31 cellular contexts compared by ENCODE assay signal in genomic region chr10:13637894-13638293, GRCh38.
"Had no signal": no experiment of that assay in that cellular context is flagged by ENCODE, and none has a peak within 500 bp of the region (broad histone marks: within the 10 kb centered on the region; RNA-seq: fewer than 3 reads in every experiment).

No MANE protein-coding gene starts in this region.

- H3K36me3 ChIP-seq: cardiac muscle cell, SJCRH30, WERI-Rb-1 had no signal

- H3K4me3 Mint-ChIP-seq: activated CD4-positive, alpha-beta memory T cell treated with anti-CD3 and anti-CD28 coated beads, Interleukin-2, amount 10 ng/mL, durations not matched to agents 7 days and 5 days; activated CD8-positive, alpha-beta memory T cell treated with anti-CD3 and anti-CD28 coated beads, Interleukin-2, amount 10 ng/mL, durations not matched to agents 7 days and 5 days; activated naive CD4-positive, alpha-beta T cell treated with anti-CD3 and anti-CD28 coated beads, Interleukin-2, amount 10 ng/mL, durations not matched to agents 7 days and 5 days; activated naive CD8-positive, alpha-beta T cell; activated naive CD8-positive, alpha-beta T cell treated with anti-CD3 and anti-CD28 coated beads, Interleukin-2, amount 50 U/mL, for 24 hours had no signal

- DNase-seq: activated CD4-positive, alpha-beta memory T cell treated with anti-CD3 and anti-CD28 coated beads, Interleukin-2, amount 10 ng/mL, durations not matched to agents 7 days and 5 days; activated CD4-positive, alpha-beta T cell treated with anti-CD3 and anti-CD28 coated beads for 1 hour; activated CD4-positive, alpha-beta T cell treated with anti-CD3 and anti-CD28 coated beads for 48 hours; activated CD4-positive, CD25-positive, alpha-beta regulatory T cell; activated CD8-positive, alpha-beta memory T cell treated with anti-CD3 and anti-CD28 coated beads for 24 hours; activated CD8-positive, alpha-beta memory T cell treated with anti-CD3 and anti-CD28 coated beads, Interleukin-2, amount 10 ng/mL, durations not matched to agents 7 days and 5 days; activated CD8-positive, alpha-beta memory T cell treated with anti-CD3 and anti-CD28 coated beads, Interleukin-2, amount 50 U/mL, for 48 hours; activated effector memory CD4-positive, alpha-beta T cell treated with Interleukin-2 at 50 U/mL for 16 hours; activated naive CD4-positive, alpha-beta T cell treated with anti-CD3 and anti-CD28 coated beads, Interleukin-2, amount 10 ng/mL, durations not matched to agents 7 days and 5 days; activated naive CD8-positive, alpha-beta T cell treated with anti-CD3 and anti-CD28 coated beads, Interleukin-2, amount 50 U/mL, for 24 hours; activated T-cell treated with anti-CD3 and anti-CD28 coated beads, Interleukin-2, amount 50 U/mL, for 48 hours; anterior cingulate cortex; Kasumi-1; MG63; NCI-H1048; NCI-H1105 treated with DMSO at 0.1 percent for 48 hours; NCI-H1436; NCI-H1694; NCI-H1930; NCI-H2081 treated with DMSO at 0.1 percent for 48 hours; NCI-H446 treated with DMSO at 0.1 percent for 48 hours; NCI-H524; NCI-H82; SHP77; SJCRH30; T1000; WERI-Rb-1 had no signal

- H3K4me3 ChIP-seq: cardiac muscle cell, MG63, SJCRH30, SK-N-MC had no signal

- H3K27me3 ChIP-seq: cardiac muscle cell, MG63, SJCRH30 had no signal

- H3K27ac Mint-ChIP-seq: activated CD4-positive, alpha-beta memory T cell treated with anti-CD3 and anti-CD28 coated beads, Interleukin-2, amount 10 ng/mL, durations not matched to agents 7 days and 5 days; activated CD8-positive, alpha-beta memory T cell treated with anti-CD3 and anti-CD28 coated beads, Interleukin-2, amount 10 ng/mL, durations not matched to agents 7 days and 5 days; activated naive CD4-positive, alpha-beta T cell treated with anti-CD3 and anti-CD28 coated beads, Interleukin-2, amount 10 ng/mL, durations not matched to agents 7 days and 5 days; activated naive CD8-positive, alpha-beta T cell; activated naive CD8-positive, alpha-beta T cell treated with anti-CD3 and anti-CD28 coated beads, Interleukin-2, amount 50 U/mL, for 24 hours had no signal

- H3K4me1 Mint-ChIP-seq: activated CD4-positive, alpha-beta memory T cell treated with anti-CD3 and anti-CD28 coated beads, Interleukin-2, amount 10 ng/mL, durations not matched to agents 7 days and 5 days; activated CD8-positive, alpha-beta memory T cell treated with anti-CD3 and anti-CD28 coated beads, Interleukin-2, amount 10 ng/mL, durations not matched to agents 7 days and 5 days; activated naive CD4-positive, alpha-beta T cell treated with anti-CD3 and anti-CD28 coated beads, Interleukin-2, amount 10 ng/mL, durations not matched to agents 7 days and 5 days; activated naive CD8-positive, alpha-beta T cell treated with anti-CD3 and anti-CD28 coated beads, Interleukin-2, amount 50 U/mL, for 24 hours had no signal

- H3K27ac ChIP-seq: cardiac muscle cell, SJCRH30, SK-N-MC, WERI-Rb-1 had no signal

- H3K4me1 ChIP-seq: SJCRH30 had no signal

- H3K27me3 Mint-ChIP-seq: activated CD4-positive, alpha-beta memory T cell treated with anti-CD3 and anti-CD28 coated beads, Interleukin-2, amount 10 ng/mL, durations not matched to agents 7 days and 5 days; activated CD8-positive, alpha-beta memory T cell treated with anti-CD3 and anti-CD28 coated beads, Interleukin-2, amount 10 ng/mL, durations not matched to agents 7 days and 5 days; activated naive CD4-positive, alpha-beta T cell treated with anti-CD3 and anti-CD28 coated beads, Interleukin-2, amount 10 ng/mL, durations not matched to agents 7 days and 5 days; activated naive CD8-positive, alpha-beta T cell; activated naive CD8-positive, alpha-beta T cell treated with anti-CD3 and anti-CD28 coated beads, Interleukin-2, amount 50 U/mL, for 24 hours had no signal

- ATAC-seq: activated CD8-positive, alpha-beta memory T cell treated with anti-CD3 and anti-CD28 coated beads, Interleukin-2, amount 10 ng/mL, durations not matched to agents 7 days and 5 days; activated naive CD8-positive, alpha-beta T cell treated with anti-CD3 and anti-CD28 coated beads, Interleukin-2, amount 50 U/mL, for 24 hours; Panc1 had no signal

- H3K9me3 ChIP-seq: SJCRH30 had no signal
